In genomic region chr2:54557601-54558187, GRCh38 we compare ENCODE assay signal across 8 cellular contexts.
DNase-seq lines count a peak whose midpoint lies in the region; ATAC-seq, FAIRE-seq and TF ChIP-seq lines count a peak whose summit lies in the region.

No MANE protein-coding gene starts in this region.

- no peaks in the 10 kb centered on the region for H3K36me3 ChIP-seq in DOHH2 (ENCODE audit: control insufficient read depth, low read length)
- no peaks in the 10 kb centered on the region for H3K36me3 ChIP-seq in astrocyte (ENCODE audit: insufficient read depth, low read length)
- no peaks in the 10 kb centered on the region for H3K36me3 ChIP-seq in iPS-15b (ENCODE audit: control insufficient read depth, insufficient read depth, low read length)
- H3K36me3 ChIP-seq in smooth muscle cell (ENCODE audit: low read depth) = no peaks in the 10 kb centered on the region

- H4K20me1 ChIP-seq in DOHH2 (ENCODE audit: control insufficient read depth, insufficient read depth, low read depth, low read length) = no peaks in the 10 kb centered on the region
- H4K20me1 ChIP-seq in astrocyte (ENCODE audit: insufficient read depth, low read length) = peaks cover 53% of the 10 kb centered on the region
- H4K20me1 ChIP-seq in smooth muscle cell (ENCODE audit: low read depth) = peaks cover 78% of the 10 kb centered on the region

- TF ChIP-seq CTCF in DOHH2 (IDR thresholded peaks at IDR 0.05; ENCODE audit: low read depth, low read length, poor library complexity, severe bottlenecking) = peak; percentile 31
- TF ChIP-seq CTCF in astrocyte (IDR thresholded peaks at IDR 0.05; ENCODE audit: insufficient read depth, low read depth, low read length) = no peak
- TF ChIP-seq CTCF in smooth muscle cell (IDR thresholded peaks at IDR 0.05; ENCODE audit: borderline replicate concordance, insufficient read depth, poor library complexity, severe bottlenecking) = no peak

- DNase-seq in KG1 (lab: John Stamatoyannopoulos, UW) (peak; percentile 48), T-cell (peak; percentile 44 to 79 (median 70)), astrocyte (ENCODE audit: low read depth) (peak; percentile 51), smooth muscle cell (lab: John Stamatoyannopoulos, UW; ENCODE audit: unreplicated experiment) (peak; percentile 21), mesenteric fat pad (ENCODE audit: low spot score) (no peak)

- H3K27me3 Mint-ChIP-seq in T-cell (no peaks in the 10 kb centered on the region), astrocyte (ENCODE audit: low read depth, unreplicated experiment) (no peaks in the 10 kb centered on the region)

- 3% methylated on average over 48 of the region's 48 CpGs for WGBS in smooth muscle cell (ENCODE audit: low lambda C conversion rate)

- H3K4me1 Mint-ChIP-seq in T-cell (peaks cover 39 to 72% (median 49%) of the 10 kb centered on the region in 3 donors), astrocyte (ENCODE audit: low read depth, unreplicated experiment) (peaks cover 51% of the 10 kb centered on the region)

- H3K4me3 Mint-ChIP-seq in T-cell (peak overlapping the region; percentile 81 to 98 (median 95)), astrocyte (ENCODE audit: unreplicated experiment) (peak overlapping the region; percentile 77)

- H3K4me3 ChIP-seq in DOHH2 (ENCODE audit: low read length) (peak overlapping the region; percentile 85), astrocyte (ENCODE audit: insufficient read depth, low read depth, low read length) (peak overlapping the region; percentile 85), iPS-15b (ENCODE audit: low read depth, low read length) (peak overlapping the region; percentile 93), smooth muscle cell (peak overlapping the region; percentile 66)

- no peaks in the 10 kb centered on the region for H3K9me2 ChIP-seq in DOHH2 (replicated peaks; ENCODE audit: control insufficient read depth, low read length)

- H3K4me1 ChIP-seq in DOHH2 (ENCODE audit: control insufficient read depth, low read length) = peaks cover 42% of the 10 kb centered on the region
- H3K4me1 ChIP-seq in astrocyte (ENCODE audit: insufficient read depth, low read length) = peaks cover 35% of the 10 kb centered on the region
- peaks cover 14% of the 10 kb centered on the region for H3K4me1 ChIP-seq in iPS-15b (ENCODE audit: control insufficient read depth, insufficient read depth, low read length)
- peaks cover 26% of the 10 kb centered on the region for H3K4me1 ChIP-seq in smooth muscle cell (ENCODE audit: low read depth)

- peak; percentile 46 for ATAC-seq in GM21529 (IDR thresholded peaks at IDR 0.05; ENCODE audit: unreplicated experiment)
- ATAC-seq in T-cell (replicated peaks in 1 of 4) = peak; percentile 77 to 84 (median 82)

- H3K36me3 Mint-ChIP-seq in T-cell (no peaks in the 10 kb centered on the region), astrocyte (ENCODE audit: low read depth, unreplicated experiment) (peaks cover 8% of the 10 kb centered on the region)

- H3K27ac ChIP-seq in DOHH2 (ENCODE audit: low read depth, low read length) (peak overlapping the region; percentile 32; the same call in 1 of the 2 replicates), astrocyte (ENCODE audit: low read depth, low read length) (peak overlapping the region; percentile 90), smooth muscle cell (ENCODE audit: low read depth) (peak overlapping the region; percentile 98)

- H3K27me3 ChIP-seq in DOHH2 (ENCODE audit: control insufficient read depth, low read length) (peaks cover 22% of the 10 kb centered on the region), astrocyte (ENCODE audit: insufficient read depth, low read length) (no peaks in the 10 kb centered on the region), iPS-15b (ENCODE audit: control insufficient read depth, insufficient read depth, low read length) (no peaks in the 10 kb centered on the region), smooth muscle cell (ENCODE audit: low read depth) (no peaks in the 10 kb centered on the region)

- FAIRE-seq in astrocyte (lab: Jason Lieb, UNC) = no peak

- H3K9ac ChIP-seq in astrocyte (ENCODE audit: low read length) = peak overlapping the region; percentile 93
- peak overlapping the region; percentile 91 for H3K9ac ChIP-seq in iPS-15b (ENCODE audit: low read depth, low read length)
- H3K9ac ChIP-seq in smooth muscle cell (ENCODE audit: low read depth) = peak overlapping the region; percentile 91

- H3K4me2 ChIP-seq in DOHH2 (ENCODE audit: low read length) = peak overlapping the region; percentile 93
- H3K4me2 ChIP-seq in astrocyte (ENCODE audit: low read length) = peak overlapping the region; percentile 90
- H3K4me2 ChIP-seq in smooth muscle cell = peak overlapping the region; percentile 88

- H3F3A ChIP-seq in DOHH2 (ENCODE audit: control insufficient read depth, insufficient read depth) = peaks cover 3% of the 10 kb centered on the region; the same call in 1 of the 2 replicates
- peaks cover 18% of the 10 kb centered on the region for H3F3A ChIP-seq in smooth muscle cell (ENCODE audit: low read depth)

- POLR2A ChIA-PET in T-cell (lab: Charles Lee) = interaction anchor here (0.5 to 3.3 kb wide), 9 partner anchors 15 to 165 kb away, joined by 3 to 90 read pairs (median 4); no protein-coding TSS in a partner anchor

- H3K9me3 Mint-ChIP-seq in T-cell (no peaks in the 10 kb centered on the region), astrocyte (ENCODE audit: unreplicated experiment) (peaks cover 3% of the 10 kb centered on the region)

- H2AFZ ChIP-seq in astrocyte (ENCODE audit: low read depth, low read length) (peak overlapping the region; percentile 36), smooth muscle cell (ENCODE audit: low read depth) (no peak overlapping the region)

- H3K79me2 ChIP-seq in DOHH2 (ENCODE audit: control insufficient read depth, low read length) (peaks cover 7% of the 10 kb centered on the region), astrocyte (ENCODE audit: insufficient read depth, low read length) (peaks cover 68% of the 10 kb centered on the region), smooth muscle cell (ENCODE audit: low read depth) (peaks cover 89% of the 10 kb centered on the region)

- CTCF ChIA-PET in T-cell (lab: Charles Lee) = interaction anchor here (0.5 to 2.7 kb wide), 11 partner anchors 14 to 150 kb away, joined by 3 to 23 read pairs (median 4); no protein-coding TSS in a partner anchor

- H3K9me3 ChIP-seq in DOHH2 (ENCODE audit: control insufficient read depth, insufficient read depth, low read length) = no peaks in the 10 kb centered on the region
- no peaks in the 10 kb centered on the region for H3K9me3 ChIP-seq in astrocyte (ENCODE audit: insufficient read depth, low read depth, low read length)
- no peaks in the 10 kb centered on the region for H3K9me3 ChIP-seq in iPS-15b (ENCODE audit: control insufficient read depth, insufficient read depth, low read length)
- H3K9me3 ChIP-seq in smooth muscle cell (replicated peaks; ENCODE audit: low read depth) = no peaks in the 10 kb centered on the region

- peak overlapping the region; percentile 89 to 90 for H3K27ac Mint-ChIP-seq in T-cell
- peak overlapping the region; percentile 81 for H3K27ac Mint-ChIP-seq in astrocyte (ENCODE audit: unreplicated experiment)

Comparison
In these comparisons a context has a peak if more than half of its experiments do, and no peak if none do; other contexts are left out.
1. H3K27ac ChIP-seq: peak in every context shown above with its lines; median percentile 98 in smooth muscle cell; 90 in astrocyte; 32 in DOHH2.